8 cellular contexts compared by ENCODE assay signal in genomic region chr4:121711263-121712000, GRCh38. TPM values are rescaled to one million over a fixed set of nuclear protein-coding genes. Genes with fewer than 3 reads are reported as not detected.
DNase-seq lines count a peak whose midpoint lies in the region; ATAC-seq and TF ChIP-seq lines count a peak whose summit lies in the region.

No MANE protein-coding gene starts in this region.

- H3K36me3 ChIP-seq in OCI-LY3 (replicated peaks; ENCODE audit: low read depth, low read length) (no peaks in the 10 kb centered on the region), gastrocnemius medialis (no peaks in the 10 kb centered on the region)

- no peaks in the 10 kb centered on the region for H4K20me1 ChIP-seq in OCI-LY3 (ENCODE audit: insufficient read depth, low read length)

- peaks cover 8% of the 10 kb centered on the region for H3K9me3 Mint-ChIP-seq in MCF 10A (ENCODE audit: unreplicated experiment)

- H3K4me2 ChIP-seq in OCI-LY3 (ENCODE audit: low read length), result peak overlapping the region; percentile 53

- peak in 1 of 2 donors; percentile 44 for TF ChIP-seq POLR2A in gastrocnemius medialis (IDR thresholded peaks at IDR 0.05)

- no peaks in the 10 kb centered on the region for H3K36me3 Mint-ChIP-seq in MCF 10A (ENCODE audit: insufficient read depth, unreplicated experiment)

- no peaks in the 10 kb centered on the region for H3K79me2 ChIP-seq in OCI-LY3 (ENCODE audit: low read length)

- POLR2A ChIA-PET in MCF 10A (lab: Yijun Ruan, JAX), result interaction anchor here (0.6 to 4.2 kb wide), 9 partner anchors 10 to 1052 kb away, joined by 3 to 63 read pairs (median 5); partner anchors contain the start of genes ANXA5 and EXOSC9

- H3K27ac ChIP-seq in OCI-LY3 (ENCODE audit: low read length) (no peak overlapping the region), gastrocnemius medialis (peak overlapping the region; percentile 62 to 76 (median 64))

- H3K9me3 ChIP-seq in OCI-LY3 (ENCODE audit: insufficient read depth, low read length) (no peaks in the 10 kb centered on the region), gastrocnemius medialis (no peaks in the 10 kb centered on the region)

- H3K4me3 Mint-ChIP-seq in MCF 10A (ENCODE audit: unreplicated experiment), result peak overlapping the region; percentile 69

- H3K4me3 ChIP-seq in OCI-LY3 (ENCODE audit: low read length), result peak overlapping the region; percentile 42
- H3K4me3 ChIP-seq in gastrocnemius medialis, result peak overlapping the region; percentile 22 to 48 (median 28)

- in situ Hi-C loops in gastrocnemius medialis (cut with MboI; ENCODE audit: low sequenced_read_pairs in 4 of 4), result no loop called here

- H3K4me1 ChIP-seq in OCI-LY3 (ENCODE audit: low read length) (no peaks in the 10 kb centered on the region), gastrocnemius medialis (peaks cover 0 to 3% of the 10 kb centered on the region in 2 donors)

- H3K4me1 Mint-ChIP-seq in MCF 10A (ENCODE audit: insufficient read depth, unreplicated experiment), result peaks cover 31% of the 10 kb centered on the region

- CTCF ChIA-PET in MCF 10A (lab: Yijun Ruan, JAX), result interaction anchor here (0.6 to 2.4 kb wide), 9 partner anchors 12 to 351 kb away, joined by 3 to 19 read pairs (median 4); no protein-coding TSS in a partner anchor

- peak; percentile 90 for DNase-seq in AG08396 (ENCODE audit: low spot score)
- peak; percentile 93 for DNase-seq in MCF 10A (ENCODE audit: unreplicated experiment)
- peak; percentile 88 for DNase-seq in iPS-NIHi7 (ENCODE audit: extremely low spot score)
- DNase-seq in gastrocnemius medialis, result peak; percentile 63 to 77
- DNase-seq in GF-D8 (lab: John Stamatoyannopoulos, UW), result no peak

- peak overlapping the region; percentile 43; the same call in 1 of the 2 replicates for H2AFZ ChIP-seq in OCI-LY3 (ENCODE audit: low read depth, low read length)

- peak overlapping the region; percentile 93 for H3K27ac Mint-ChIP-seq in MCF 10A (ENCODE audit: low read depth, unreplicated experiment)

- TF ChIP-seq CTCF in OCI-LY3 (IDR thresholded peaks at IDR 0.05; ENCODE audit: low read depth, low read length) (no peak), MCF 10A (IDR thresholded peaks at IDR 0.05; ENCODE audit: unreplicated experiment) (no peak), gastrocnemius medialis (IDR thresholded peaks at IDR 0.05 in 4 of 5, conservative IDR thresholded peaks at IDR 0.05 in 1 of 5) (no peak)

- no peaks in the 10 kb centered on the region for H3K27me3 ChIP-seq in OCI-LY3 (ENCODE audit: low read depth, low read length)
- H3K27me3 ChIP-seq in gastrocnemius medialis, result no peaks in the 10 kb centered on the region

- no peaks in the 10 kb centered on the region for H3K27me3 Mint-ChIP-seq in MCF 10A (ENCODE audit: insufficient read depth, unreplicated experiment)

- intact Hi-C loops in MCF 10A (cut with micrococcal nuclease) (no loop called here), gastrocnemius medialis (cut with DNase I; ENCODE audit: low total_unique reads) (loop anchor here (2.0 kb wide), 1 partner anchor 15 kb away; the partner anchor contains the start of gene ANXA5)

- 0 out of 2 replicates have a peak overlapping the region, but pooled peaks have one; percentile 27 for H3K9ac ChIP-seq in OCI-LY3 (ENCODE audit: low read length)

- ATAC-seq in GM18868 (IDR thresholded peaks at IDR 0.05; ENCODE audit: unreplicated experiment) (peak; percentile 96), HG03025 (IDR thresholded peaks at IDR 0.05; ENCODE audit: low FRiP score, unreplicated experiment) (peak; percentile 98), gastrocnemius medialis (peak; percentile 87 to 89)

- TSS peak; percentile 96 for BruUV-seq in MCF 10A (replicated peaks; lab: Mats Ljungman, UMichigan)

RNA-seq across cellular contexts. Expression of gene ANXA5, which starts 14.7 kb away (rescaled TPM):
- total RNA-seq in MCF 10A (2022), result 476 and 566 TPM in 2 replicates
- 100 to 1,000 TPM in 2 of 4 donors, 10 to 100 TPM in 2; 59.2 to 181 (median 88.0) TPM for total RNA-seq in gastrocnemius medialis

RNA-seq across cellular contexts. Expression of gene SMIM43, which starts 53.5 kb away (rescaled TPM):
- total RNA-seq in MCF 10A (2022) (not detected in 2 replicates), gastrocnemius medialis (not detected)
